9 cellular contexts compared by ENCODE assay signal in the genomic region with DNA sequence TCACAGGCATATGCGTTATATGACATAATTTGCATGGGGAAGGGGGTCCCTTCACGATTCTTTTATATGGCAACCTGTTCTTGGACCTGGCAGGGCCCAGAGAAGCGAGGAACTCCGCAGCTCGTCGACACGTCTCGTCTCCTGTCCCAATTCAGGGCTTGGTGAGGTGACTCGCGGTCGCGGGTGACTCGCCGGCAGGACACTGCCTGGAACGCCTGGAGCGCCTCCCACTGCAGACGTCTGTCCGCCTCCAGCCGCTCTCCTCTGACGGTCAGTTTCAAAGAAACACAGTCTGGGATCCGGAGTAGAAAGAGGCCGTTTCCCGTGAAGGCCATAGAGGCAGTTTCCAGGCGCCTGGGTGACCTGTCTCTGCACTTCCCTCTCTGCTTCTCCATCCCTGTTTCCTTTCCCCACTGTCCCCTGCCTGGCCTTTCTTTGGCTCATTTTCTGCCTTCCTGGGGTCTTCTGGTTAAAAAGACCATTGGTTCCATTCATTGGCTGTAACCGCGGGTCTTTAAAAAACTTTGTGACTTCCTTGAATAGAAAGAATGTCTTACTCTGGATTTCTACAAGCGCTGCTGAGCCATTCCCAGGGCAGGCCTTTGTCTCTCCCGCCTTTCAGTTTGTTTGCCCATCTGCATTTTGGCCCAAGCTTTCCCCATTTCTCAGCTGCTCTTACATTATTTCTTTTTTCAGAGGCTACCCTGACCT. TPM values are rescaled to one million over a fixed set of nuclear protein-coding genes. Genes with fewer than 3 reads are reported as not detected.
DNase-seq lines count a peak whose midpoint lies in the region; ATAC-seq, FAIRE-seq and TF ChIP-seq lines count a peak whose summit lies in the region.
"Had no signal": no experiment of that assay in that cellular context is flagged by ENCODE, and none has a peak within 500 bp of the region (broad histone marks: within the 10 kb centered on the region; RNA-seq: fewer than 3 reads in every experiment).

No MANE protein-coding gene starts in this region.

- peak overlapping the region; percentile 79; the same call in 1 of the 2 replicates for H3K9ac ChIP-seq in MM.1S (ENCODE audit: low read length)
- H3K9ac ChIP-seq in H1 (replicated peaks in 1 of 4; ENCODE audit: extremely low read depth in 1 of 4, low read depth in 3 of 4, low read length in 3 of 4), result peak overlapping the region; percentile 52 to 77 (median 68)
- H3K9ac ChIP-seq in muscle layer of colon (ENCODE audit: low read length), result peak overlapping the region; percentile 21

- no peak overlapping the region for H3K56ac ChIP-seq in H1 (replicated peaks; ENCODE audit: insufficient read length, low read depth, low read length)

- peak overlapping the region; percentile 89 for H3K4me3 ChIP-seq in MM.1S (ENCODE audit: low read length)
- H3K4me3 ChIP-seq in H1 (ENCODE audit: extremely low read depth in 1 of 4, insufficient read depth in 2 of 4, low read depth in 3 of 4, low read length in 4 of 4), result peak overlapping the region; percentile 64 to 85 (median 80)
- peak overlapping the region; percentile 60 to 88 for H3K4me3 ChIP-seq in muscle layer of colon (ENCODE audit: low read depth in 1 of 2, low read length in 2 of 2)

- peaks cover 29% of the 10 kb centered on the region for H3K4me1 ChIP-seq in MM.1S (ENCODE audit: low read length)
- H3K4me1 ChIP-seq in H1 (replicated peaks in 1 of 4; ENCODE audit: control insufficient read depth in 3 of 4, insufficient read depth in 4 of 4, low read length in 3 of 4), result peaks cover 5 to 11% (median 7%) of the 10 kb centered on the region in 4 experiments
- H3K4me1 ChIP-seq in muscle layer of colon (ENCODE audit: insufficient read depth, low read length), result peaks cover 6% of the 10 kb centered on the region

- no peak overlapping the region for H3K27ac ChIP-seq in MM.1S (ENCODE audit: low read length)
- H3K27ac ChIP-seq in H1 (ENCODE audit: low read depth, low read length), result no peak overlapping the region
- no peak overlapping the region for H3K27ac ChIP-seq in muscle layer of colon (ENCODE audit: low read depth, low read length)

- H3K23me2 ChIP-seq in H1 (ENCODE audit: low read depth, low read length), result peaks cover 7% of the 10 kb centered on the region; the same call in 1 of the 2 replicates

- FAIRE-seq in H1 (lab: Jason Lieb, UNC), result peak; percentile 57
- FAIRE-seq: GM18507 had no signal

- no peaks in the 10 kb centered on the region for H3K9me2 ChIP-seq in MM.1S (replicated peaks; ENCODE audit: insufficient read depth, low read length)

- H3K36me3 ChIP-seq in MM.1S (replicated peaks; ENCODE audit: insufficient read depth, low read length) (no peaks in the 10 kb centered on the region), H1 (ENCODE audit: control insufficient read depth in 2 of 4, insufficient read depth in 4 of 4, low read length in 3 of 4) (peaks cover 9 to 37% (median 21%) of the 10 kb centered on the region in 4 experiments; a peak in 7 of 8 replicates), muscle layer of colon (ENCODE audit: insufficient read depth, low read length) (peaks cover 15% of the 10 kb centered on the region)

- H3K79me1 ChIP-seq in H1 (ENCODE audit: low read depth, low read length), result peaks cover 2% of the 10 kb centered on the region; the same call in 1 of the 2 replicates

- H3K9me3 ChIP-seq in MM.1S (replicated peaks; ENCODE audit: insufficient read depth, low read length) (no peaks in the 10 kb centered on the region), H1 (ENCODE audit: insufficient read depth in 2 of 2, low read depth in 1 of 2, low read length in 1 of 2) (no peaks in the 10 kb centered on the region), muscle layer of colon (ENCODE audit: low read length) (no peaks in the 10 kb centered on the region)

- no peak overlapping the region for H3K4ac ChIP-seq in H1 (replicated peaks; ENCODE audit: insufficient read length, low read depth, low read length)

- TF ChIP-seq CTCF in MM.1S (IDR thresholded peaks at IDR 0.05; ENCODE audit: low read length) (no peak), H1 (IDR thresholded peaks at IDR 0.05; ENCODE audit: control extremely low read depth in 1 of 3, insufficient read depth in 1 of 3, low read depth in 1 of 3, low read length in 3 of 3) (no peak)

- H4K91ac ChIP-seq in H1 (replicated peaks; ENCODE audit: insufficient read length, low read length), result no peak overlapping the region

- H3K18ac ChIP-seq in H1 (ENCODE audit: extremely low read depth, low read length), result peak overlapping the region; percentile 73; the same call in 1 of the 2 replicates

- H2AFZ ChIP-seq in MM.1S (ENCODE audit: low read length) (no peak overlapping the region; the same call in 1 of the 2 replicates), H1 (ENCODE audit: low read length) (no peak overlapping the region)

- CTCF ChIA-PET in H1 (lab: Charles Lee; ENCODE audit: partially characterized antibody), result interaction anchor here (0.6 to 1.0 kb wide), 4 partner anchors 13 to 323 kb away, joined by 3 to 4 read pairs (median 3); no protein-coding TSS in a partner anchor

- POLR2A ChIA-PET in H1 (lab: Charles Lee; ENCODE audit: partially characterized antibody), result interaction anchor here (0.8 to 5.1 kb wide), 14 partner anchors 8 to 116 kb away, joined by 3 to 36 read pairs (median 9); a partner anchor contains a TSS

- ATAC-seq in GM18520 (IDR thresholded peaks at IDR 0.05; ENCODE audit: unreplicated experiment), result no peak
- ATAC-seq in HG03097 (IDR thresholded peaks at IDR 0.05; ENCODE audit: low FRiP score, unreplicated experiment), result no peak

- in situ Hi-C loops in ACHN (cut with HindIII; ENCODE audit: low pct_ligation_motif_present, low pct_unique_long_range_greater_than_20kb, low sequenced_read_pairs), result loop anchor here (25.0 kb wide), 1 partner anchor 103 kb away; a partner anchor contains a TSS

- no peak overlapping the region for H3K14ac ChIP-seq in H1 (ENCODE audit: insufficient read length)

- H2BK120ac ChIP-seq in H1 (replicated peaks; ENCODE audit: low read depth, low read length), result no peak overlapping the region

- DNase-seq in ACHN, result peak; percentile 67
- no peak for DNase-seq in MM.1S
- DNase-seq in H1 (ENCODE audit: low read depth in 1 of 2, low spot score in 2 of 2), result peak in 1 of 2 experiments; percentile 58
- DNase-seq in foreskin melanocyte, result no peak
- no peak for DNase-seq in stimulated activated CD4-positive, alpha-beta T cell treated with anti-CD3 and anti-CD28 coated beads, Interleukin-4, amount 100 ng/mL, for 4 hours

- no peak for TF ChIP-seq RAD21 in H1 (IDR thresholded peaks at IDR 0.05 in 1 of 2, conservative IDR thresholded peaks at IDR 0.05 in 1 of 2; ENCODE audit: low read depth in 2 of 2, low read length in 2 of 2)

- H3F3A ChIP-seq in MM.1S (ENCODE audit: insufficient read depth, low read length), result peaks cover 36% of the 10 kb centered on the region

- H2BK20ac ChIP-seq in H1 (ENCODE audit: low read length), result no peak overlapping the region

- 4% methylated on average over 28 of the region's 28 CpGs; no CpG with 5 or more reads in 1 of the 2 experiments for WGBS in H1 (ENCODE audit: extremely low coverage in 1 of 2, insufficient coverage in 1 of 2, insufficient read length in 1 of 2, insufficient replicate concordance in 2 of 2, low coverage in 1 of 2, low lambda C conversion rate in 2 of 2, missing lambda C conversion rate in 1 of 2), 2 experiments

- H3K27me3 ChIP-seq in MM.1S (replicated peaks; ENCODE audit: insufficient read depth, low read length) (no peaks in the 10 kb centered on the region), H1 (replicated peaks in 1 of 4; ENCODE audit: control insufficient read depth in 3 of 4, extremely low read depth in 1 of 4, insufficient read depth in 3 of 4, low read length in 3 of 4) (no peaks in the 10 kb centered on the region), muscle layer of colon (ENCODE audit: control insufficient read depth in 1 of 2, insufficient read depth in 2 of 2, low read length in 2 of 2) (no peaks in the 10 kb centered on the region)

- no peak overlapping the region; the same call in 1 of the 2 replicates for H2BK5ac ChIP-seq in H1 (ENCODE audit: low read depth, low read length)

- peak in 1 of 2 experiments; percentile 64; a peak in 1 of 3 replicates for TF ChIP-seq POLR2A in H1 (IDR thresholded peaks at IDR 0.05; ENCODE audit: control extremely low read depth in 1 of 2, low read depth in 2 of 2, low read length in 2 of 2)

- H3K23ac ChIP-seq in H1 (ENCODE audit: insufficient read length), result no peak overlapping the region

- H4K8ac ChIP-seq in H1 (ENCODE audit: extremely low read depth, insufficient read depth, low read length), result peak overlapping the region; percentile 0; the same call in 1 of the 2 replicates

- H4K5ac ChIP-seq in H1 (ENCODE audit: insufficient read length, low read depth, low read length), result peak overlapping the region; percentile 60

- H4K20me1 ChIP-seq in MM.1S (ENCODE audit: insufficient read depth, low read length) (no peaks in the 10 kb centered on the region), H1 (replicated peaks in 1 of 2; ENCODE audit: control insufficient read depth in 1 of 2, insufficient read depth in 2 of 2, low read length in 2 of 2) (no peaks in the 10 kb centered on the region)

- H3K4me2 ChIP-seq in MM.1S (ENCODE audit: low read depth, low read length) (peak overlapping the region; percentile 93), H1 (ENCODE audit: insufficient read depth in 1 of 2, low read depth in 2 of 2, low read length in 2 of 2) (peak overlapping the region; percentile 88 to 92)

- H3K79me2 ChIP-seq in MM.1S (ENCODE audit: low read length) (peaks cover 10% of the 10 kb centered on the region), H1 (ENCODE audit: control insufficient read depth in 1 of 2, insufficient read depth in 2 of 2, low read length in 2 of 2) (peaks cover 0 to 6% of the 10 kb centered on the region in 2 experiments; a peak in 1 of 4 replicates)

- no peak overlapping the region for H2AK5ac ChIP-seq in H1 (ENCODE audit: low read depth, low read length)

- no peak overlapping the region for H2BK15ac ChIP-seq in H1 (ENCODE audit: low read length)

- no peak for TF ChIP-seq EP300 in H1 (IDR thresholded peaks at IDR 0.05; ENCODE audit: borderline replicate concordance in 1 of 2, low read depth in 2 of 2, low read length in 2 of 2)

- H2BK12ac ChIP-seq in H1 (ENCODE audit: low read depth, low read length), result no peak overlapping the region

RNA-seq across cellular contexts. Expression of a gene that starts 1.2 kb away (rescaled TPM):
- 37.5 and 40.7 TPM in 2 replicates for total RNA-seq in H1 (2021; fragmentation: NEBNext Ultra II Directional; extraction: Animal tissue kit (Norgen Biotek cat#: 25700))
- 46.2 and 61.4 TPM in 2 replicates for polyA plus RNA-seq in H1 (2011; rRNA removed)
- polyA plus RNA-seq in H1 (2011; cell fraction: cytosol; rRNA removed), result 58.2 TPM
- polyA plus RNA-seq in H1 (2011; cell fraction: nucleus; rRNA removed), result 66.5 TPM
- 27.9 to 52.2 TPM (median 42.1 TPM) in 4 replicates for polyA plus RNA-seq in H1 (2012, experiment 1 of 2)
- 52.2 TPM for polyA plus RNA-seq in H1 (2012, experiment 2 of 2)
- 26.9 TPM for polyA plus RNA-seq in H1 (2013, experiment 1 of 2)
- polyA plus RNA-seq in H1 (2013, experiment 2 of 2), result 26.2 TPM
- polyA minus RNA-seq in H1 (2011; rRNA and poly(A)+ RNA removed), result 12.3 and 17.4 TPM in 2 replicates
- 15.8 TPM for polyA minus RNA-seq in H1 (2011; cell fraction: cytosol; rRNA and poly(A)+ RNA removed)
- polyA minus RNA-seq in H1 (2011; cell fraction: nucleus; rRNA and poly(A)+ RNA removed), result 22.2 TPM

RNA-seq across cellular contexts. Expression of a gene that starts 54.9 kb away (rescaled TPM):
- 0.27 and 0.56 TPM in 2 replicates for total RNA-seq in H1 (2021; fragmentation: NEBNext Ultra II Directional; extraction: Animal tissue kit (Norgen Biotek cat#: 25700))
- 0.08 and 0.25 TPM in 2 replicates for polyA plus RNA-seq in H1 (2011; rRNA removed)
- 0.27 TPM for polyA plus RNA-seq in H1 (2011; cell fraction: cytosol; rRNA removed)
- 0.57 TPM for polyA plus RNA-seq in H1 (2011; cell fraction: nucleus; rRNA removed)
- 0.08 to 0.43 TPM (median 0.18 TPM) in 3 of 4 replicates, not detected in the other for polyA plus RNA-seq in H1 (2012, experiment 1 of 2)
- not detected for polyA plus RNA-seq in H1 (2012, experiment 2 of 2)
- polyA plus RNA-seq in H1 (2013, experiment 1 of 2), result 0.30 TPM
- 0.24 TPM for polyA plus RNA-seq in H1 (2013, experiment 2 of 2)
- 0.10 and 0.19 TPM in 2 replicates for polyA minus RNA-seq in H1 (2011; rRNA and poly(A)+ RNA removed)
- not detected for polyA minus RNA-seq in H1 (2011; cell fraction: cytosol; rRNA and poly(A)+ RNA removed)
- 0.40 TPM for polyA minus RNA-seq in H1 (2011; cell fraction: nucleus; rRNA and poly(A)+ RNA removed)

Comparison
In these comparisons a context has a peak if more than half of its experiments do, and no peak if none do; other contexts are left out.
1. H3K9ac ChIP-seq: peak in every context shown above with its lines; median percentile 79 in MM.1S; 68 in H1; 21 in muscle layer of colon.